In the genomic region with DNA sequence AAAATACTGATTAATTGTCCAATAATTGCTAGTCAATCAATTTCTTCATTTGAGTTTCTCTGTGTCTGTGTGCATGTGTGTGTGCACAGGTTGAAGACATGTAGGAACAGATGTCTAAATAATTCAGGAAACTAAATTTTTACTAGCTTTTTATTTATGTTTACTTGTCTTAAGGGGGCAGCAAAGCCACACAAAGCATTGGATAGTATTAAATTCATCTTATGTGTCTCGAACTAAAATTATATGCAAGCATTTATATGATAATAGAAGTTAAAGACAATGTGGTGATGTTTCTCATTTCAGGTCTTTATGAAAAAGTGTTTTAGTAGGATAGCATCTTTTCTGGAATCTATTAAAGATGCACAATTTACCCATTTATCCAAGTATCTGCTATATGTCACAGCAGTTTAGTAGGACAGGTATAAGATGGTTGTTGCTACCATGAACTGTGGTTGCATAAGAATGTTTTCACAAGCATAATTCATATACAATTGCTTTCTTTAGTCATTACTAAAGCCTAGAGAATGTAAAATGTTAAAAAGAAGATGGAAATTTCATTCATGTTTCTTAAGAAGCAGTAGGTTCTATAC, we compare ENCODE assay signal across 11 cellular contexts.
DNase-seq lines count a peak whose midpoint lies in the region; ATAC-seq and TF ChIP-seq lines count a peak whose summit lies in the region.
"Had no signal": no experiment of that assay in that cellular context is flagged by ENCODE, and none has a peak within 500 bp of the region (broad histone marks: within the 10 kb centered on the region; RNA-seq: fewer than 3 reads in every experiment).

No MANE protein-coding gene starts in this region.

- in situ Hi-C loops in Caki2 (cut with HindIII; ENCODE audit: low pct_unique_long_range_greater_than_20kb, low sequenced_read_pairs), result no loop called here

- no peak overlapping the region for H3K4me3 ChIP-seq in WERI-Rb-1 (ENCODE audit: low read depth, low read length)
- H3K4me3 ChIP-seq in left lung, result no peak overlapping the region
- H3K4me3 ChIP-seq: mucosa of descending colon had no signal

- ATAC-seq in GM18909 (IDR thresholded peaks at IDR 0.05; ENCODE audit: poor library complexity, unreplicated experiment) (no peak), left lung (no peak), HG02571 (IDR thresholded peaks at IDR 0.05; ENCODE audit: unreplicated experiment) (no peak), GM19324 (IDR thresholded peaks at IDR 0.05; ENCODE audit: low FRiP score, unreplicated experiment) (no peak)
- ATAC-seq: mucosa of descending colon had no signal

- H3K27ac ChIP-seq in WERI-Rb-1 (no peak overlapping the region), left lung (no peak overlapping the region)
- H3K27ac ChIP-seq: KMS-11 had no signal

- H3K4me1 ChIP-seq in left lung, result no peaks in the 10 kb centered on the region

- H3K9me3 ChIP-seq in WERI-Rb-1 (ENCODE audit: severe bottlenecking), result no peaks in the 10 kb centered on the region
- H3K9me3 ChIP-seq in left lung, result no peaks in the 10 kb centered on the region
- H3K9me3 ChIP-seq: mucosa of descending colon had no signal

- intact Hi-C loops in left lung (cut with DNase I), result no loop called here

- peak; percentile 44 for TF ChIP-seq CTCF in LNCAP (IDR thresholded peaks at IDR 0.05)
- no peak for TF ChIP-seq CTCF in WERI-Rb-1 (IDR thresholded peaks at IDR 0.05; ENCODE audit: low read depth, low read length)
- TF ChIP-seq CTCF in left lung (IDR thresholded peaks at IDR 0.05), result no peak

- H3K36me3 ChIP-seq in WERI-Rb-1 (no peaks in the 10 kb centered on the region), left lung (no peaks in the 10 kb centered on the region)

- DNase-seq in Caki2 (ENCODE audit: low read depth), result peak; percentile 2
- peak; percentile 8 for DNase-seq in WERI-Rb-1
- DNase-seq in kidney glomerular epithelial cell (lab: John Stamatoyannopoulos, UW), result peak; percentile 12
- no peak for DNase-seq in left lung
- DNase-seq: activated CD4-positive, CD25-positive, alpha-beta regulatory T cell treated with anti-CD3 and anti-CD28 coated beads, Interleukin-2, amount 50 U/mL, for 72 hours; mucosa of descending colon had no signal

- H3K27me3 ChIP-seq in WERI-Rb-1 (ENCODE audit: insufficient read depth, low read depth, severe bottlenecking) (no peaks in the 10 kb centered on the region), left lung (no peaks in the 10 kb centered on the region)

Comparison
In these comparisons a context has a peak if more than half of its experiments do, and no peak if none do; other contexts are left out.
1. DNase-seq: peak in Caki2 (single experiment), WERI-Rb-1 (single experiment) and kidney glomerular epithelial cell (single experiment); none in left lung (0 of 2).